8 cellular contexts compared by ENCODE assay signal in genomic region chr21:33490991-33491372, GRCh38. TPM values are rescaled to one million over a fixed set of nuclear protein-coding genes. Genes with fewer than 3 reads are reported as not detected.
DNase-seq lines count a peak whose midpoint lies in the region; ATAC-seq and TF ChIP-seq lines count a peak whose summit lies in the region.

No MANE protein-coding gene starts in this region.

- H3K27me3 ChIP-seq in sigmoid colon, result no peaks in the 10 kb centered on the region

- H3K9me3 ChIP-seq in sigmoid colon, result no peaks in the 10 kb centered on the region

- H3K4me1 ChIP-seq in sigmoid colon, result peaks cover 0 to 8% (median 3%) of the 10 kb centered on the region in 4 donors

- DNase-seq in activated T-cell treated with anti-CD3 and anti-CD28 coated beads, Interleukin-2, amount 50 U/mL, for 24 hours, result no peak
- DNase-seq in activated T-cell treated with anti-CD3 and anti-CD28 coated beads for 4 hours (no peak), glutamatergic neuron (no peak), sigmoid colon (no peak), HCEC 1CT (no peak), glomerular visceral epithelial cell (ENCODE audit: extremely low spot score) (no peak)

- H3K4me1 Mint-ChIP-seq in activated T-cell treated with anti-CD3 and anti-CD28 coated beads, Interleukin-2, amount 50 U/mL, for 24 hours (ENCODE audit: low read depth), result peaks cover 10% of the 10 kb centered on the region
- H3K4me1 Mint-ChIP-seq in glutamatergic neuron (ENCODE audit: low read depth, unreplicated experiment), result no peaks in the 10 kb centered on the region

- H3K27me3 Mint-ChIP-seq in activated T-cell treated with anti-CD3 and anti-CD28 coated beads, Interleukin-2, amount 50 U/mL, for 24 hours, result no peaks in the 10 kb centered on the region
- H3K27me3 Mint-ChIP-seq in glutamatergic neuron (ENCODE audit: unreplicated experiment), result peaks cover 3% of the 10 kb centered on the region

- H3K27ac Mint-ChIP-seq in activated T-cell treated with anti-CD3 and anti-CD28 coated beads, Interleukin-2, amount 50 U/mL, for 24 hours, result peak overlapping the region; percentile 92
- peak overlapping the region; percentile 86 for H3K27ac Mint-ChIP-seq in glutamatergic neuron (ENCODE audit: unreplicated experiment)

- no peak for TF ChIP-seq EP300 in sigmoid colon (IDR thresholded peaks at IDR 0.05)

- TF ChIP-seq POLR2A in sigmoid colon (IDR thresholded peaks at IDR 0.05), result no peak

- peak overlapping the region; percentile 83 for H3K4me3 Mint-ChIP-seq in activated T-cell treated with anti-CD3 and anti-CD28 coated beads, Interleukin-2, amount 50 U/mL, for 24 hours
- peak overlapping the region; percentile 89 for H3K4me3 Mint-ChIP-seq in glutamatergic neuron (ENCODE audit: unreplicated experiment)

- TF ChIP-seq CTCF in WI38 (IDR thresholded peaks at IDR 0.05; ENCODE audit: low read depth, low read length) (no peak), glutamatergic neuron (IDR thresholded peaks at IDR 0.05; ENCODE audit: partially characterized antibody, unreplicated experiment) (no peak), sigmoid colon (IDR thresholded peaks at IDR 0.05) (no peak)

- H3K27ac ChIP-seq in sigmoid colon, result peak overlapping the region; percentile 76 to 81 (median 80)

- intact Hi-C loops in sigmoid colon (cut with DNase I), result loop anchor here (1.0 kb wide), 1 partner anchor 51 kb away; the partner anchor contains the start of gene GART

- no peaks in the 10 kb centered on the region for H3K36me3 Mint-ChIP-seq in activated T-cell treated with anti-CD3 and anti-CD28 coated beads, Interleukin-2, amount 50 U/mL, for 24 hours (ENCODE audit: low read depth)
- H3K36me3 Mint-ChIP-seq in glutamatergic neuron (ENCODE audit: unreplicated experiment), result no peaks in the 10 kb centered on the region

- H3K4me3 ChIP-seq in WI38 (ENCODE audit: low read depth, low read length), result peak overlapping the region; percentile 81
- peak overlapping the region; percentile 49 to 69 (median 62) for H3K4me3 ChIP-seq in sigmoid colon

- WGBS in sigmoid colon, 2 donors, result 5 to 14% methylated on average over 12 of the region's 12 CpGs

- H3K9me3 Mint-ChIP-seq in activated T-cell treated with anti-CD3 and anti-CD28 coated beads, Interleukin-2, amount 50 U/mL, for 24 hours, result no peaks in the 10 kb centered on the region
- peaks cover 2% of the 10 kb centered on the region for H3K9me3 Mint-ChIP-seq in glutamatergic neuron (ENCODE audit: unreplicated experiment)

- no peak for ATAC-seq in HG03159 (IDR thresholded peaks at IDR 0.05; ENCODE audit: unreplicated experiment)

- no peaks in the 10 kb centered on the region for H3K36me3 ChIP-seq in sigmoid colon

RNA-seq across cellular contexts. Expression of gene DNAJC28, which starts 0.5 kb away (rescaled TPM):
- total RNA-seq in glutamatergic neuron (ENCODE audit: unreplicated experiment) (5.3 TPM), sigmoid colon (1 to 10 TPM; 2.0 to 3.0 (median 2.6) TPM)
- 1 to 10 TPM; 1.6 to 3.7 (median 2.4) TPM for polyA plus RNA-seq in sigmoid colon

RNA-seq across cellular contexts. Expression of gene TMEM50B, which starts 11.2 kb away (rescaled TPM):
- total RNA-seq in glutamatergic neuron (ENCODE audit: unreplicated experiment), result 37.5 TPM
- 100 to 1,000 TPM in 2 of 4 donors, 10 to 100 TPM in 2; 63.3 to 106 (median 85.1) TPM for total RNA-seq in sigmoid colon
- 10 to 100 TPM in 1 of 3 donors, 1 to 10 TPM in 2; 9.0 to 41.8 (median 9.6) TPM for polyA plus RNA-seq in sigmoid colon

RNA-seq across cellular contexts. Expression of gene GART, which starts 50.9 kb away (rescaled TPM):
- total RNA-seq in glutamatergic neuron (ENCODE audit: unreplicated experiment) (70.3 TPM), sigmoid colon (10 to 100 TPM; 53.2 to 78.5 (median 66.8) TPM)
- polyA plus RNA-seq in sigmoid colon, result 10 to 100 TPM; 10.8 to 36.4 (median 21.3) TPM

RNA-seq across cellular contexts. Expression of gene SON, which starts 51.9 kb away (rescaled TPM):
- total RNA-seq in glutamatergic neuron (ENCODE audit: unreplicated experiment), result 289 TPM
- 100 to 1,000 TPM; 177 to 244 (median 190) TPM for total RNA-seq in sigmoid colon
- polyA plus RNA-seq in sigmoid colon, result 10 to 100 TPM; 24.0 to 95.5 (median 33.0) TPM
